In genomic region chr22:21094911-21095772, GRCh38 we compare ENCODE assay signal across 24 cellular contexts. TPM values are rescaled to one million over a fixed set of nuclear protein-coding genes. Genes with fewer than 3 reads are reported as not detected.
A peak's percentile ranks its signal among the peaks of the same experiment; 100 is the strongest.
DNase-seq lines count a peak whose midpoint lies in the region; ATAC-seq, FAIRE-seq and TF ChIP-seq lines count a peak whose summit lies in the region.
"Had no signal": no experiment of that assay in that cellular context is flagged by ENCODE, and none has a peak within 500 bp of the region (broad histone marks: within the 10 kb centered on the region; RNA-seq: fewer than 3 reads in every experiment).

No MANE protein-coding gene starts in this region.

- TF ChIP-seq POLR2A in K562 (conservative IDR thresholded peaks at IDR 0.05) = no peak

- H3K27me3 ChIP-seq in BE2C (no peaks in the 10 kb centered on the region), K562 (ENCODE audit: control insufficient read depth in 2 of 2, insufficient read depth in 2 of 2, low read length in 2 of 2) (peaks cover 11 to 12% of the 10 kb centered on the region in 2 experiments; a peak in 4 of 5 replicates)

- DNase-seq in AG20443 (ENCODE audit: low spot score) (peak; percentile 2), BE2C (peak; percentile 47), K562 (ENCODE audit: extremely low read depth in 1 of 4, low spot score in 3 of 4) (peak in 2 of 4 experiments; percentile 21 to 24), neural crest cell (ENCODE audit: low read depth, low spot score) (no peak), ACHN (no peak), EL (no peak)
- DNase-seq: AML-193; C1 segment of cervical spinal cord; Calu3; CD4-positive, alpha-beta memory T cell; COR-L47; DMS153; DND-41; GDM1; H9 had no signal

- WGBS in K562 (ENCODE audit: insufficient coverage, low coverage, missing lambda C conversion rate) = 10% methylated on average over 5 of the region's 5 CpGs

- no peak overlapping the region for H3K27ac ChIP-seq in K562 (ENCODE audit: extremely low read depth, low read depth, low read length)

- H3K4me1 Mint-ChIP-seq in neural crest cell = no peaks in the 10 kb centered on the region
- H3K4me1 Mint-ChIP-seq: CD4-positive, alpha-beta memory T cell; GM23338; H9 had no signal

- in situ Hi-C loops in K562 (cut with MboI) (loop anchor here (5.0 to 10.0 kb wide), 2 partner anchors 37 to 440 kb away; no protein-coding TSS in a partner anchor), ACHN (cut with HindIII; ENCODE audit: low pct_ligation_motif_present, low pct_unique_long_range_greater_than_20kb, low sequenced_read_pairs) (no loop called here)

- POLR2A ChIA-PET in K562 (lab: Yijun Ruan, JAX) = interaction anchor here (1.3 kb wide), 1 partner anchor 11 kb away, joined by 5 read pairs; no protein-coding TSS in a partner anchor

- H3K4me1 ChIP-seq in BE2C (no peaks in the 10 kb centered on the region), K562 (replicated peaks in 1 of 2; ENCODE audit: control insufficient read depth in 2 of 2, insufficient read depth in 2 of 2, low read length in 2 of 2) (peaks cover 3 to 15% of the 10 kb centered on the region in 2 experiments; a peak in 3 of 5 replicates)

- no peak overlapping the region for H3K4me2 ChIP-seq in K562 (ENCODE audit: insufficient read depth, low read length)
- H3K4me2 ChIP-seq: GM23338 had no signal

- H3K27ac Mint-ChIP-seq in neural crest cell (ENCODE audit: unreplicated experiment) = peak overlapping the region; percentile 81
- H3K27ac Mint-ChIP-seq: CD4-positive, alpha-beta memory T cell; GM23338; H9 had no signal

- TF ChIP-seq CTCF in BE2C (IDR thresholded peaks at IDR 0.05; ENCODE audit: low read depth, low read length) = no peak
- TF ChIP-seq CTCF in K562 (IDR thresholded peaks at IDR 0.05 in 2 of 3, conservative IDR thresholded peaks at IDR 0.05 in 1 of 3; ENCODE audit: insufficient read depth in 2 of 3, low read depth in 1 of 3, low read length in 3 of 3) = no peak
- TF ChIP-seq CTCF in neural crest cell (conservative IDR thresholded peaks at IDR 0.05) = no peak

- no peaks in the 10 kb centered on the region; the same call in 1 of the 2 replicates for H4K20me1 ChIP-seq in K562 (replicated peaks; ENCODE audit: control insufficient read depth, insufficient read depth, low read length)

- no peaks in the 10 kb centered on the region for H3K79me2 ChIP-seq in K562 (ENCODE audit: control insufficient read depth, insufficient read depth, low read length)

- H3K9ac ChIP-seq in K562 (ENCODE audit: insufficient read depth in 1 of 2, low read depth in 2 of 2, low read length in 2 of 2) = no peak overlapping the region; a peak in 1 of 4 replicates

- intact Hi-C loops in K562 (cut with micrococcal nuclease) = no loop called here

- BruUV-seq in K562 (replicated peaks; lab: Mats Ljungman, UMichigan) = no TSS peak

- H2AFZ ChIP-seq in K562 (ENCODE audit: low read depth, low read length) = no peak overlapping the region

- no peak for FAIRE-seq in K562 (lab: Jason Lieb, UNC)
- FAIRE-seq: GM12878, GM18507 had no signal

- H3K4me3 Mint-ChIP-seq in neural crest cell = no peak overlapping the region
- H3K4me3 Mint-ChIP-seq: CD4-positive, alpha-beta memory T cell; GM23338; H9 had no signal

- H3K4me3 ChIP-seq in BE2C (ENCODE audit: low read depth, low read length) (no peak overlapping the region), K562 (no peak overlapping the region)
- H3K4me3 ChIP-seq: GM12878, GM23338 had no signal

- H3K36me3 ChIP-seq in BE2C (no peaks in the 10 kb centered on the region), K562 (ENCODE audit: control insufficient read depth, insufficient read depth, low read length) (no peaks in the 10 kb centered on the region)

- TF ChIP-seq RAD21 in K562 (CRISPR knock-in tag; conservative IDR thresholded peaks at IDR 0.05 in 1 of 2, IDR thresholded peaks at IDR 0.05 in 1 of 2) = no peak

- TF ChIP-seq EP300 in K562 (IDR thresholded peaks at IDR 0.05; ENCODE audit: low read length) = no peak

- CTCF ChIA-PET in K562 (lab: Yijun Ruan, JAX; ENCODE audit: low intra/inter-chr PET ratio) = no interaction called here

- ATAC-seq in K562 = peak; percentile 5; the same call in 2 of the 3 replicates
- ATAC-seq: GM12878, GM23338, HCT116 had no signal

- H3K36me3 Mint-ChIP-seq in neural crest cell (ENCODE audit: low read depth) = no peaks in the 10 kb centered on the region
- H3K36me3 Mint-ChIP-seq: CD4-positive, alpha-beta memory T cell had no signal

- H3K9me3 ChIP-seq in BE2C = no peaks in the 10 kb centered on the region
- 0 out of 2 replicates have a peak, but pooled peaks cover 5% of the 10 kb centered on the region for H3K9me3 ChIP-seq in K562 (replicated peaks; ENCODE audit: control insufficient read depth, insufficient read depth, low read depth, low read length)

- H3K9me1 ChIP-seq in K562 (ENCODE audit: control insufficient read depth, insufficient read depth, low read length) = no peaks in the 10 kb centered on the region

- H3K27me3 Mint-ChIP-seq in neural crest cell (ENCODE audit: low read depth) = no peaks in the 10 kb centered on the region

- no peaks in the 10 kb centered on the region for H3K9me3 Mint-ChIP-seq in neural crest cell
- H3K9me3 Mint-ChIP-seq: CD4-positive, alpha-beta memory T cell; GM23338; H9 had no signal

TF ChIP-seq in K562, 482 proteins besides CTCF, POLR2A, EP300 and RAD21 (continues in another document):
- TF ChIP-seq KLF1 (tag; IDR thresholded peaks at IDR 0.05) (peak; percentile 30; the same call in 1 of the 2 replicates), NR2C2 (CRISPR knock-in tag; IDR thresholded peaks at IDR 0.05) (no peak), NR2C2 (tag; IDR thresholded peaks at IDR 0.05) (no peak), ETV6 (IDR thresholded peaks at IDR 0.05; ENCODE audit: borderline replicate concordance in 1 of 2, low read depth in 2 of 2, low read length in 1 of 2) (0 out of 4 replicates have a peak, but pooled peaks of 1 of the 2 experiments have one; percentile 35), ETV6 (CRISPR knock-in tag; IDR thresholded peaks at IDR 0.05; ENCODE audit: borderline replicate concordance) (0 out of 2 replicates have a peak, but pooled peaks have one; percentile 28), ZBTB12 (CRISPR knock-in tag; IDR thresholded peaks at IDR 0.05) (no peak), ZNF785 (CRISPR knock-in tag; IDR thresholded peaks at IDR 0.05) (0 out of 2 replicates have a peak, but pooled peaks have one; percentile 27), ZNF197 (CRISPR knock-in tag; IDR thresholded peaks at IDR 0.05; ENCODE audit: low read depth) (no peak), ATF4 (CRISPR knock-in tag; IDR thresholded peaks at IDR 0.05) (0 out of 2 replicates have a peak, but pooled peaks have one; percentile 31), RFX1 (IDR thresholded peaks at IDR 0.05) (no peak), HMGXB4 (CRISPR knock-in tag; IDR thresholded peaks at IDR 0.05) (0 out of 2 replicates have a peak, but pooled peaks have one; percentile 17)

RNA-seq across cellular contexts. Expression of gene LRRC74B, which starts 49.4 kb away (rescaled TPM):
- 0.23 TPM for polyA plus RNA-seq in BE2C (2012; ENCODE audit: insufficient read depth, insufficient read length, low read depth)
- total RNA-seq in K562 (2011; cell fraction: chromatin; rRNA removed; ENCODE audit: low replicate concordance) = 0.16 and 0.28 TPM in 2 replicates
- total RNA-seq in K562 (2011; cell fraction: nucleolus; rRNA removed) = 0.26 TPM in 1 of 2 replicates, not detected in the other
- not detected in 2 replicates for total RNA-seq in K562 (2011; cell fraction: nucleoplasm; rRNA removed)
- total RNA-seq in K562 (2014; rRNA removed) = not detected in 2 replicates
- not detected in 2 replicates for total RNA-seq in K562 (2014; rRNA removed; fragmentation: Illumina TruSeq; extraction: Trizol)
- not detected in 2 replicates for total RNA-seq in K562 (2015; rRNA removed; fragmentation: Illumina TruSeq; extraction: Trizol)
- total RNA-seq in K562 (2021) = not detected in 2 replicates
- not detected in 2 replicates for polyA plus RNA-seq in K562 (2011; rRNA removed)
- 0.01 TPM in 2 replicates for polyA plus RNA-seq in K562 (2011; cell fraction: cytosol; rRNA removed)
- polyA plus RNA-seq in K562 (2011; cell fraction: nucleus; rRNA removed) = 0.03 and 0.11 TPM in 2 replicates
- polyA plus RNA-seq in K562 (2012) = 0.21 TPM in 1 of 2 replicates, not detected in the other
- polyA plus RNA-seq in K562 (2014; fragmentation: Illumina TruSeq; extraction: Trizol) = not detected in 2 replicates
- not detected for polyA plus RNA-seq in K562 (2014; fragmentation: Nextera tagmentation; extraction: Ambion mirVana)
- polyA plus RNA-seq in K562 (2014; rRNA removed) = 0.04 TPM in 1 of 2 replicates, not detected in the other
- polyA minus RNA-seq in K562 (2011; rRNA and poly(A)+ RNA removed) = not detected in 2 replicates
- polyA minus RNA-seq in K562 (2011; cell fraction: cytosol; rRNA and poly(A)+ RNA removed) = not detected in 2 replicates
- not detected in 2 replicates for polyA minus RNA-seq in K562 (2011; cell fraction: nucleus; rRNA and poly(A)+ RNA removed)
- total RNA-seq in neural crest cell = not detected in 2 replicates
- total RNA-seq: A172; A673; Calu3; CD4-positive, alpha-beta memory T cell; GM12878; GM23338; H4; H9 had no signal
- polyA plus RNA-seq: AG04450; BJ; CD4-positive, alpha-beta memory T cell; GM12878; GM23338 had no signal

Comparison
In these comparisons a context has a peak if more than half of its experiments do, and no peak if none do; other contexts are left out.
1. DNase-seq: peak in AG20443 (single experiment) and BE2C (single experiment); none in neural crest cell (single experiment), ACHN (single experiment) and EL (single experiment).